1 cellular context compared by ENCODE assay signal in the genomic region with DNA sequence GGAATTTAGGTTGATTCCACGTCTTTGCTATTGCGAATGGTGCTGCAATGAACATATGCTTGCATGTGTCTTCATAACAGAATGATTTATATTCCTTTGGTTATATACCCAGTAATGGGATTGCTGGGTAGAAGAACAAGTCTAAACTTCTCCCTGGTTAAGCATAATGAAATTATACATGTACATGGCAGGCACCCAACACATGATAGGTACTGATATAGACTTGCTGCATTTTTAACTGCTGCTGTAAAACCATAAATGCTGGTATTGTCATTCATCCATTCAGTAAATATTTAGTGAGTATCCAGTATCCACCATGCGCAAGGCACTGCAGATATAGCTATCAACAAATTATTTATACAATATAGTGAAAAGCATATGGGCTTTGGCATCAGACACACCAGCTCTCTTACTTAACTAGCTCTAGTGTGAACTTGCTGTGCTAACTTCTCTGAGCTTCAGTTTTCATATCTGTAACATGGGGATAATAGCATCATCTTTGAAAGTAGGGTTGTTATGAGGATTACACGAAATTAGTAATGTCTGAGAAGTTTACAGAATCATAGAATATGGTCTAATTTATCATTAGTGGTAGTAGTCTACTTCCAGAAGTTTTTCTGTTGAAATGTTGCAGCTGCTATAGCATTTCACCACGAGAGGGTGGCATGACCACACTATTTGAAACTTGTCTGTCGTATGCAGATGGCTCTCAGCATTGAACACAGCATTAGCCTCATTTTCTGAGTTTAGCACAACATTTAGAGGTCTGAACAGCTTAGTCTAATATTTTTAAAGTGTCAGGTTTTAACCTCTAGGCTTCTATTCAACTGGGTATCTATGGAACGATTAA.
TF ChIP-seq lines count a peak whose summit lies in the region.

No MANE protein-coding gene starts in this region.

TF ChIP-seq in A549, 52 proteins besides CTCF, POLR2A, EP300 and RAD21 (continued from another document):
- TF ChIP-seq FOSL2 (IDR thresholded peaks at IDR 0.05) = no peak
- no peak for TF ChIP-seq FOSL2 (CRISPR knock-in tag; IDR thresholded peaks at IDR 0.05)
- no peak for TF ChIP-seq POLR2AphosphoS2 (conservative IDR thresholded peaks at IDR 0.05; ENCODE audit: low read length)
- no peak for TF ChIP-seq NR3C1 (IDR thresholded peaks at IDR 0.05)
- TF ChIP-seq CHD4 (IDR thresholded peaks at IDR 0.05; ENCODE audit: borderline replicate concordance) = no peak
- TF ChIP-seq RFX5 (IDR thresholded peaks at IDR 0.05) = no peak
- TF ChIP-seq CBX8 (IDR thresholded peaks at IDR 0.05) = no peak
TF ChIP-seq in A549: peak in this region for 0.
